Comparison of ENCODE assay signal across 13 cellular contexts in genomic region chr10:132615346-132616169, GRCh38.
DNase-seq lines count a peak whose midpoint lies in the region; ATAC-seq and TF ChIP-seq lines count a peak whose summit lies in the region.
"Had no signal": no experiment of that assay in that cellular context is flagged by ENCODE, and none has a peak within 500 bp of the region (broad histone marks: within the 10 kb centered on the region; RNA-seq: fewer than 3 reads in every experiment).

No MANE protein-coding gene starts in this region.

- CTCF ChIA-PET in activated CD4-positive, alpha-beta T cell treated with anti-CD3 and anti-CD28 coated beads, Interleukin-2, amount 10 ng/mL, durations not matched to agents 7 days and 5 days (lab: Charles Lee): interaction anchor here (0.9 kb wide), 1 partner anchor 28 kb away, joined by 3 read pairs; no protein-coding TSS in a partner anchor

- H3K4me3 ChIP-seq in RWPE2 (ENCODE audit: severe bottlenecking): no peak overlapping the region
- H3K4me3 ChIP-seq: neural progenitor cell had no signal

- H3K36me3 ChIP-seq in RWPE2 (ENCODE audit: low read depth): no peaks in the 10 kb centered on the region
- H3K36me3 ChIP-seq: neural progenitor cell had no signal

- H3K27ac ChIP-seq in RWPE2 (ENCODE audit: poor library complexity, severe bottlenecking): no peak overlapping the region
- H3K27ac ChIP-seq: neural progenitor cell had no signal

- peaks cover 2% of the 10 kb centered on the region for H3K9me3 ChIP-seq in RWPE2 (ENCODE audit: severe bottlenecking)

- no peak for TF ChIP-seq CTCF in RWPE2 (IDR thresholded peaks at IDR 0.05; ENCODE audit: poor library complexity, severe bottlenecking)
- TF ChIP-seq CTCF in chondrocyte (IDR thresholded peaks at IDR 0.05): no peak

- peak overlapping the region; percentile 79 for H3K27ac Mint-ChIP-seq in activated CD4-positive, alpha-beta T cell treated with anti-CD3 and anti-CD28 coated beads, Interleukin-2, amount 10 ng/mL, durations not matched to agents 7 days and 5 days
- no peak overlapping the region for H3K27ac Mint-ChIP-seq in chondrocyte (ENCODE audit: unreplicated experiment)

- H3K9me3 Mint-ChIP-seq in activated CD4-positive, alpha-beta T cell treated with anti-CD3 and anti-CD28 coated beads, Interleukin-2, amount 10 ng/mL, durations not matched to agents 7 days and 5 days: peaks cover 25% of the 10 kb centered on the region
- H3K9me3 Mint-ChIP-seq in chondrocyte (ENCODE audit: low read depth): peaks cover 4% of the 10 kb centered on the region

- peaks cover 24% of the 10 kb centered on the region for H3K36me3 Mint-ChIP-seq in activated CD4-positive, alpha-beta T cell treated with anti-CD3 and anti-CD28 coated beads, Interleukin-2, amount 10 ng/mL, durations not matched to agents 7 days and 5 days (ENCODE audit: low read depth)
- H3K36me3 Mint-ChIP-seq in chondrocyte (ENCODE audit: low read depth): peaks cover 7% of the 10 kb centered on the region

- peaks cover 26% of the 10 kb centered on the region for H3K4me1 Mint-ChIP-seq in activated CD4-positive, alpha-beta T cell treated with anti-CD3 and anti-CD28 coated beads, Interleukin-2, amount 10 ng/mL, durations not matched to agents 7 days and 5 days
- peaks cover 11% of the 10 kb centered on the region for H3K4me1 Mint-ChIP-seq in chondrocyte (ENCODE audit: low read depth)

- no peak for DNase-seq in activated CD4-positive, alpha-beta T cell treated with anti-CD3 and anti-CD28 coated beads, Interleukin-2, amount 10 ng/mL, durations not matched to agents 7 days and 5 days
- no peak for DNase-seq in activated CD4-positive, alpha-beta T cell treated with anti-CD3 and anti-CD28 coated beads, Interleukin-2, amount 50 U/mL, for 1 hour
- DNase-seq in RWPE2 (ENCODE audit: low spot score) (peak; percentile 47), chondrocyte (ENCODE audit: low spot score) (peak; percentile 77), retina (peak; percentile 47), dedifferentiated amniotic fluid mesenchymal stem cell (ENCODE audit: extremely low spot score) (no peak), SIG-M5 (lab: John Stamatoyannopoulos, UW) (no peak), DMS53 (lab: John Stamatoyannopoulos, UW) (no peak)
- DNase-seq: cortex of kidney, NCI-H1417, NCI-H82, trophoblast cell had no signal

- H3K27me3 Mint-ChIP-seq in activated CD4-positive, alpha-beta T cell treated with anti-CD3 and anti-CD28 coated beads, Interleukin-2, amount 10 ng/mL, durations not matched to agents 7 days and 5 days: peaks cover 1% of the 10 kb centered on the region
- H3K27me3 Mint-ChIP-seq in chondrocyte (ENCODE audit: low read depth): no peaks in the 10 kb centered on the region

- H3K4me3 Mint-ChIP-seq in activated CD4-positive, alpha-beta T cell treated with anti-CD3 and anti-CD28 coated beads, Interleukin-2, amount 10 ng/mL, durations not matched to agents 7 days and 5 days: no peak overlapping the region
- no peak overlapping the region for H3K4me3 Mint-ChIP-seq in chondrocyte (ENCODE audit: unreplicated experiment)
- H3K4me3 Mint-ChIP-seq: neural progenitor cell had no signal

- no peak for ATAC-seq in RWPE2 (ENCODE audit: low read depth)

- POLR2A ChIA-PET in activated CD4-positive, alpha-beta T cell treated with anti-CD3 and anti-CD28 coated beads, Interleukin-2, amount 10 ng/mL, durations not matched to agents 7 days and 5 days (lab: Charles Lee): no interaction called here

- no peaks in the 10 kb centered on the region for H3K27me3 ChIP-seq in RWPE2 (ENCODE audit: insufficient read depth, poor library complexity, severe bottlenecking)
- H3K27me3 ChIP-seq: neural progenitor cell had no signal

- no peaks in the 10 kb centered on the region for H3K4me1 ChIP-seq in RWPE2 (ENCODE audit: insufficient read depth, poor library complexity, severe bottlenecking)

Comparison
In these comparisons a context has a peak if more than half of its experiments do, and no peak if none do; other contexts are left out.
1. DNase-seq: peak in RWPE2 (single experiment), chondrocyte (single experiment) and retina (single experiment); none in activated CD4-positive, alpha-beta T cell treated with anti-CD3 and anti-CD28 coated beads, Interleukin-2, amount 10 ng/mL, durations not matched to agents 7 days and 5 days (single experiment), activated CD4-positive, alpha-beta T cell treated with anti-CD3 and anti-CD28 coated beads, Interleukin-2, amount 50 U/mL, for 1 hour (single experiment), dedifferentiated amniotic fluid mesenchymal stem cell (single experiment), SIG-M5 (single experiment) and DMS53 (single experiment).